In the genomic region with DNA sequence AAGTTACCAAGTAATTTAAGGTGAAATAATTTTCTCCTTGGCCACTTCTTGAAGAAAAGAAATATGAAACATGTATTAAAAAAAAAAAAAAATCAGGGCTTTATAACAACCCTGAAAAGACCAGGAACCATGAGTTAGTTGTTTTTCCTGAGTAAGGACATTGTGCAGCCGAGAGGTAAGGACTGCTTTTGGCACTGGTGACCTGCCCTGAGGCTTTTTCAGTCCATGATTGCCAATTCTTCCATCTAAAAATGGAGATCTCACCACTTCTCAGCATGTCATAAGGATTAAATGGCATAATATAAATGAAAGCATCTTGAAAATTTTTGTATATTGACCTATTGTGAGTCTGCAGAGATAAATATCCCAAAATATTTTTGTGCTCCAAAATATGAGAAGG, we compare ENCODE assay signal across 8 cellular contexts.
"Had no signal": no experiment of that assay in that cellular context is flagged by ENCODE, and none has a peak within 500 bp of the region (broad histone marks: within the 10 kb centered on the region; RNA-seq: fewer than 3 reads in every experiment).

No MANE protein-coding gene starts in this region.

- H3K4me3 Mint-ChIP-seq: HFFc6 had no signal

- ATAC-seq: HCT116, K562 had no signal

- H3K27ac Mint-ChIP-seq: HFFc6 had no signal

- DNase-seq: GM23248, GOT3, H7, HFFc6, IMR-90, KG1 had no signal
